18 cellular contexts compared by ENCODE assay signal in genomic region chr11:106974831-106975230, GRCh38. TPM values are rescaled to one million over a fixed set of nuclear protein-coding genes. Genes with fewer than 3 reads are reported as not detected.
DNase-seq lines count a peak whose midpoint lies in the region; TF ChIP-seq lines count a peak whose summit lies in the region.
"Had no signal": no experiment of that assay in that cellular context is flagged by ENCODE, and none has a peak within 500 bp of the region (broad histone marks: within the 10 kb centered on the region; RNA-seq: fewer than 3 reads in every experiment).

No MANE protein-coding gene starts in this region.

- no peak overlapping the region for H3K27ac Mint-ChIP-seq in HFFc6
- H3K27ac Mint-ChIP-seq: CD8-positive, alpha-beta T cell had no signal

- H3K4me3 ChIP-seq in AG09309 (ENCODE audit: control insufficient read depth, low read depth, low read length) (no peak overlapping the region), HFF-Myc (replicated peaks; ENCODE audit: low read depth, low read length) (no peak overlapping the region)

- TF ChIP-seq CTCF in AG09309 (IDR thresholded peaks at IDR 0.05; ENCODE audit: control insufficient read depth, insufficient read depth, low read depth, low read length, missing control alignments): peak; percentile 24
- TF ChIP-seq CTCF in HFF-Myc (IDR thresholded peaks at IDR 0.05; ENCODE audit: low read depth, low read length, missing control alignments): peak; percentile 4
- TF ChIP-seq CTCF in RWPE1 (conservative IDR thresholded peaks at IDR 0.05; ENCODE audit: low read depth): no peak
- TF ChIP-seq CTCF in HFFc6 (IDR thresholded peaks at IDR 0.05): no peak

- DNase-seq in AG09309 (ENCODE audit: low read depth) (no peak), HFF-Myc (ENCODE audit: extremely low read depth, low read depth) (no peak), dermis blood vessel endothelial cell (peak; percentile 12), iris pigment epithelial cell (ENCODE audit: low read depth) (peak; percentile 15), RWPE1 (ENCODE audit: low spot score) (no peak), NCI-H774 (lab: John Stamatoyannopoulos, UW) (no peak), HFFc6 (no peak)
- no peak for DNase-seq in activated T-cell treated with anti-CD3 and anti-CD28 coated beads, Interleukin-2, amount 50 U/mL, for 48 hours
- DNase-seq: ACHN; CD8-positive, alpha-beta T cell; EL; NCI-H1092; NCI-H1694; NCI-H345; NCI-H526 treated with DMSO at 0.1 percent for 48 hours; PC-3; Right ventricle myocardium superior had no signal

- no peaks in the 10 kb centered on the region for H3K36me3 Mint-ChIP-seq in HFFc6 (ENCODE audit: low read depth)
- H3K36me3 Mint-ChIP-seq: CD8-positive, alpha-beta T cell had no signal

- CTCF ChIA-PET in RWPE1 (lab: Yijun Ruan, JAX): interaction anchor here (0.6 kb wide), 1 partner anchor 252 kb away, joined by 3 read pairs; no protein-coding TSS in a partner anchor

- no peak overlapping the region for H3K27ac ChIP-seq in RWPE1
- H3K27ac ChIP-seq: KMS-11 had no signal

- no peak overlapping the region for H3K4me3 Mint-ChIP-seq in HFFc6
- H3K4me3 Mint-ChIP-seq: CD8-positive, alpha-beta T cell had no signal

- POLR2A ChIA-PET in RWPE1 (lab: Yijun Ruan, JAX; ENCODE audit: low non-redundant PET): no interaction called here

- H3K9me3 Mint-ChIP-seq in HFFc6: no peaks in the 10 kb centered on the region; the same call in 1 of the 2 replicates
- H3K9me3 Mint-ChIP-seq: CD8-positive, alpha-beta T cell had no signal

- peaks cover 3% of the 10 kb centered on the region for H3K27me3 Mint-ChIP-seq in HFFc6 (ENCODE audit: insufficient read depth)

- no peaks in the 10 kb centered on the region for H3K4me1 Mint-ChIP-seq in HFFc6 (ENCODE audit: low read depth)

RNA-seq across cellular contexts. Expression of gene GUCY1A2, which starts 43.4 kb away (rescaled TPM):
- total RNA-seq in dermis blood vessel endothelial cell: under 0.01 and 0.17 TPM in 2 replicates
- under 1 TPM in 5 of 6 experiments, not detected in 1; 0.05 to 0.21 (median 0.10) TPM for total RNA-seq in HFFc6 (2021; fragmentation: NEBNext Ultra II Directional; extraction: Animal tissue kit (Norgen Biotek cat#: 25700))
- total RNA-seq: CD8-positive, alpha-beta T cell; PC-3 had no signal

Comparison
In these comparisons a context has a peak if more than half of its experiments do, and no peak if none do; other contexts are left out.
1. DNase-seq: peak in dermis blood vessel endothelial cell (single experiment) and iris pigment epithelial cell (single experiment); none in AG09309 (single experiment), HFF-Myc (single experiment), RWPE1 (single experiment), NCI-H774 (single experiment), HFFc6 (single experiment) and activated T-cell treated with anti-CD3 and anti-CD28 coated beads, Interleukin-2, amount 50 U/mL, for 48 hours (0 of 2).
2. CTCF ChIP-seq: peak in AG09309 (single experiment) and HFF-Myc (single experiment); none in RWPE1 (single experiment) and HFFc6 (single experiment).